ENCODE assay signal across 8 cellular contexts in genomic region chr1:84299536-84300260, GRCh38. TPM values are rescaled to one million over a fixed set of nuclear protein-coding genes. Genes with fewer than 3 reads are reported as not detected.
DNase-seq lines count a peak whose midpoint lies in the region; ATAC-seq and TF ChIP-seq lines count a peak whose summit lies in the region.

No MANE protein-coding gene starts in this region.

- H3K4me3 Mint-ChIP-seq in CD4-positive, alpha-beta T cell: peak overlapping the region; percentile 87
- peak overlapping the region; percentile 86 for H3K4me3 Mint-ChIP-seq in chondrocyte (ENCODE audit: unreplicated experiment)
- H3K4me3 Mint-ChIP-seq in naive thymus-derived CD8-positive, alpha-beta T cell: peak overlapping the region; percentile 80 to 95 (median 90)

- H3K9me3 Mint-ChIP-seq in CD4-positive, alpha-beta T cell: no peaks in the 10 kb centered on the region
- peaks cover 16% of the 10 kb centered on the region for H3K9me3 Mint-ChIP-seq in chondrocyte (ENCODE audit: low read depth)
- H3K9me3 Mint-ChIP-seq in naive thymus-derived CD8-positive, alpha-beta T cell: peaks cover 0 to 3% (median 0%) of the 10 kb centered on the region in 9 donors

- H3K36me3 Mint-ChIP-seq in CD4-positive, alpha-beta T cell (ENCODE audit: low read depth): no peaks in the 10 kb centered on the region
- peaks cover 6% of the 10 kb centered on the region for H3K36me3 Mint-ChIP-seq in chondrocyte (ENCODE audit: low read depth)
- H3K36me3 Mint-ChIP-seq in naive thymus-derived CD8-positive, alpha-beta T cell: peaks cover 0 to 3% (median 0%) of the 10 kb centered on the region in 3 donors

- peaks cover 8% of the 10 kb centered on the region for H3K27me3 Mint-ChIP-seq in CD4-positive, alpha-beta T cell
- no peaks in the 10 kb centered on the region for H3K27me3 Mint-ChIP-seq in chondrocyte (ENCODE audit: low read depth)
- H3K27me3 Mint-ChIP-seq in naive thymus-derived CD8-positive, alpha-beta T cell: peaks cover 0 to 1% (median 0%) of the 10 kb centered on the region in 5 donors

- no peak for DNase-seq in CD4-positive, alpha-beta T cell
- peak; percentile 29 to 64 for DNase-seq in Kasumi-1 (lab: John Stamatoyannopoulos, UW)
- DNase-seq in chondrocyte (ENCODE audit: low spot score): no peak
- peak in 1 of 10 donors; percentile 7 for DNase-seq in naive thymus-derived CD8-positive, alpha-beta T cell
- no peak for DNase-seq in NCI-H1417 treated with DMSO at 0.1 percent for 48 hours (lab: John Stamatoyannopoulos, UW)
- DNase-seq in NCI-H128 (lab: John Stamatoyannopoulos, UW; ENCODE audit: unreplicated experiment): no peak

- CTCF ChIA-PET in CD4-positive, alpha-beta T cell (lab: Charles Lee): no interaction called here

- H3K4me1 Mint-ChIP-seq in CD4-positive, alpha-beta T cell (ENCODE audit: low read depth): peaks cover 51% of the 10 kb centered on the region
- peaks cover 49% of the 10 kb centered on the region for H3K4me1 Mint-ChIP-seq in chondrocyte (ENCODE audit: low read depth)
- H3K4me1 Mint-ChIP-seq in naive thymus-derived CD8-positive, alpha-beta T cell: peaks cover 15 to 49% (median 45%) of the 10 kb centered on the region in 4 donors

- POLR2A ChIA-PET in CD4-positive, alpha-beta T cell (lab: Charles Lee): interaction anchor here (1.4 to 3.6 kb wide), 2 partner anchors 28 to 155 kb away, joined by 3 to 17 read pairs; partner anchors contain the start of gene PRKACB
- POLR2A ChIA-PET in naive thymus-derived CD8-positive, alpha-beta T cell (lab: Charles Lee): interaction anchor here (0.5 to 1.3 kb wide), 2 partner anchors 154 to 156 kb away, joined by 3 to 4 read pairs; partner anchors contain the start of gene PRKACB

- intact Hi-C loops in CD4-positive, alpha-beta T cell (cut with DNase I, micrococcal nuclease): loop anchor here (5.0 to 10.0 kb wide), 4 partner anchors 135 to 635 kb away; no protein-coding TSS in a partner anchor

- peak overlapping the region; percentile 18 for H3K27ac Mint-ChIP-seq in CD4-positive, alpha-beta T cell
- H3K27ac Mint-ChIP-seq in chondrocyte (ENCODE audit: unreplicated experiment): peak overlapping the region; percentile 68
- peak overlapping the region in 9 of 10 donors; percentile 46 to 89 (median 84) for H3K27ac Mint-ChIP-seq in naive thymus-derived CD8-positive, alpha-beta T cell

- TF ChIP-seq CTCF in CD4-positive, alpha-beta T cell (IDR thresholded peaks at IDR 0.05): no peak
- TF ChIP-seq CTCF in chondrocyte (IDR thresholded peaks at IDR 0.05): no peak

- no peak overlapping the region for H3K27ac ChIP-seq in CD4-positive, alpha-beta T cell (ENCODE audit: low read depth, low read length)

- ATAC-seq in CD4-positive, alpha-beta T cell (ENCODE audit: poor library complexity): no peak
- no peak for ATAC-seq in naive thymus-derived CD8-positive, alpha-beta T cell
- ATAC-seq in GM21360 (IDR thresholded peaks at IDR 0.05; ENCODE audit: unreplicated experiment) (no peak), HG03108 (IDR thresholded peaks at IDR 0.05; ENCODE audit: unreplicated experiment) (no peak)

- no peaks in the 10 kb centered on the region for H3K9me3 ChIP-seq in CD4-positive, alpha-beta T cell (ENCODE audit: control insufficient read depth, low read length)

- no peaks in the 10 kb centered on the region for H3K27me3 ChIP-seq in CD4-positive, alpha-beta T cell (ENCODE audit: control insufficient read depth, insufficient read depth, low read length)

RNA-seq across cellular contexts. Expression of gene SAMD13, which starts 1.8 kb away (rescaled TPM):
- not detected for total RNA-seq in CD4-positive, alpha-beta T cell
- 0.65 to 1.4 TPM (median 0.92 TPM) in 3 replicates for total RNA-seq in chondrocyte
- total RNA-seq in naive thymus-derived CD8-positive, alpha-beta T cell: 1 to 10 TPM in 1 of 2 experiments, under 1 TPM in 1; 0.75 to 1.2 TPM
- polyA plus RNA-seq in naive thymus-derived CD8-positive, alpha-beta T cell: 1 to 10 TPM in 2 of 3 donors, under 1 TPM in 1; 0.57 to 1.3 (median 1.2) TPM

Comparison
In these comparisons a context has a peak if more than half of its experiments do, and no peak if none do; other contexts are left out.
1. DNase-seq: peak in Kasumi-1 (2 of 2); none in CD4-positive, alpha-beta T cell (0 of 10), chondrocyte (single experiment), NCI-H1417 treated with DMSO at 0.1 percent for 48 hours (single experiment) and NCI-H128 (single experiment).
2. H3K27ac Mint-ChIP-seq: peak in every context shown above with its lines; median percentile 84 in naive thymus-derived CD8-positive, alpha-beta T cell; 68 in chondrocyte; 18 in CD4-positive, alpha-beta T cell.
3. Peak in every context shown above with its lines, with median percentiles within 50 percentile points of each other: H3K4me3 Mint-ChIP-seq.